17 cellular contexts compared by ENCODE assay signal in genomic region chr2:47288864-47289263, GRCh38.
DNase-seq lines count a peak whose midpoint lies in the region; ATAC-seq, FAIRE-seq and TF ChIP-seq lines count a peak whose summit lies in the region.
"Had no signal": no experiment of that assay in that cellular context is flagged by ENCODE, and none has a peak within 500 bp of the region (broad histone marks: within the 10 kb centered on the region; RNA-seq: fewer than 3 reads in every experiment).

No MANE protein-coding gene starts in this region.

- POLR2A ChIA-PET in MCF 10A (lab: Yijun Ruan, JAX): interaction anchor here (0.6 to 1.5 kb wide), 6 partner anchors 8 to 257 kb away, joined by 3 to 5 read pairs (median 4); no protein-coding TSS in a partner anchor
- POLR2A ChIA-PET in WTC11 (lab: Charles Lee): no interaction called here

- H3K4me3 ChIP-seq in breast epithelium: no peak overlapping the region
- no peak overlapping the region for H3K4me3 ChIP-seq in RWPE2 (ENCODE audit: severe bottlenecking)
- no peak overlapping the region for H3K4me3 ChIP-seq in fibroblast of pulmonary artery (replicated peaks; ENCODE audit: low read depth, low read length)
- no peak overlapping the region for H3K4me3 ChIP-seq in small intestine (ENCODE audit: low read depth in 1 of 2, low read length in 2 of 2)
- H3K4me3 ChIP-seq in adrenal gland: no peak overlapping the region
- H3K4me3 ChIP-seq: esophagus muscularis mucosa, tibial nerve had no signal

- TF ChIP-seq CTCF in MCF 10A (IDR thresholded peaks at IDR 0.05; ENCODE audit: unreplicated experiment) (no peak), breast epithelium (IDR thresholded peaks at IDR 0.05) (no peak), RWPE2 (IDR thresholded peaks at IDR 0.05; ENCODE audit: poor library complexity, severe bottlenecking) (no peak), fibroblast of pulmonary artery (IDR thresholded peaks at IDR 0.05; ENCODE audit: low read length, missing control alignments) (no peak), WTC11 (IDR thresholded peaks at IDR 0.05) (no peak), adrenal gland (IDR thresholded peaks at IDR 0.05) (no peak)

- CTCF ChIA-PET in MCF 10A (lab: Yijun Ruan, JAX): interaction anchor here (0.6 to 1.4 kb wide), 3 partner anchors 12 to 35 kb away, joined by 3 read pairs; no protein-coding TSS in a partner anchor
- CTCF ChIA-PET in WTC11 (lab: Charles Lee): interaction anchor here (0.7 to 1.5 kb wide), 3 partner anchors 12 to 34 kb away, joined by 3 read pairs; no protein-coding TSS in a partner anchor

- TF ChIP-seq POLR2A in breast epithelium (IDR thresholded peaks at IDR 0.05) (no peak), adrenal gland (IDR thresholded peaks at IDR 0.05) (no peak)

- DNase-seq in MCF 10A (ENCODE audit: unreplicated experiment): peak; percentile 85
- DNase-seq in breast epithelium (ENCODE audit: low spot score in 2 of 2): no peak
- no peak for DNase-seq in RWPE2 (ENCODE audit: low spot score)
- peak; percentile 73 for DNase-seq in fibroblast of pulmonary artery (ENCODE audit: low read depth)
- DNase-seq in small intestine: no peak
- DNase-seq in WTC11 (ENCODE audit: low spot score): no peak
- no peak for DNase-seq in adrenal gland
- DNase-seq in HPDE6-E6E7 (ENCODE audit: extremely low spot score): no peak
- DNase-seq: ACHN; activated CD4-positive, alpha-beta T cell treated with anti-CD3 and anti-CD28 coated beads for 48 hours; DMS79 treated with DMSO at 0.1 percent for 48 hours; stimulated activated CD4-positive, alpha-beta T cell treated with anti-CD3 and anti-CD28 coated beads, Interleukin-1b, Interleukin-23, amount 100 ng/mL, for 48 hours; T-helper 17 cell had no signal

- H3K9me3 ChIP-seq in breast epithelium (no peaks in the 10 kb centered on the region), RWPE2 (ENCODE audit: severe bottlenecking) (no peaks in the 10 kb centered on the region), small intestine (ENCODE audit: control insufficient read depth, low read depth) (no peaks in the 10 kb centered on the region), adrenal gland (replicated peaks in 1 of 3) (no peaks in the 10 kb centered on the region)
- H3K9me3 ChIP-seq: esophagus muscularis mucosa, tibial nerve had no signal

- H3K27me3 ChIP-seq in breast epithelium (no peaks in the 10 kb centered on the region), RWPE2 (ENCODE audit: insufficient read depth, poor library complexity, severe bottlenecking) (no peaks in the 10 kb centered on the region), small intestine (ENCODE audit: control insufficient read depth in 2 of 2, insufficient read depth in 2 of 2, low read length in 2 of 2) (no peaks in the 10 kb centered on the region), adrenal gland (no peaks in the 10 kb centered on the region)
- H3K27me3 ChIP-seq: esophagus muscularis mucosa, tibial nerve had no signal

- H3K36me3 ChIP-seq in breast epithelium (no peaks in the 10 kb centered on the region), RWPE2 (ENCODE audit: low read depth) (no peaks in the 10 kb centered on the region), small intestine (ENCODE audit: control insufficient read depth in 2 of 2, insufficient read depth in 2 of 2, low read length in 2 of 2) (no peaks in the 10 kb centered on the region), adrenal gland (replicated peaks in 1 of 2) (no peaks in the 10 kb centered on the region)
- H3K36me3 ChIP-seq: esophagus muscularis mucosa, tibial nerve had no signal

- no peaks in the 10 kb centered on the region for H3K9me3 Mint-ChIP-seq in MCF 10A (ENCODE audit: unreplicated experiment)
- no peaks in the 10 kb centered on the region for H3K9me3 Mint-ChIP-seq in WTC11
- H3K9me3 Mint-ChIP-seq: activated T-helper 17 cell treated with anti-CD3 and anti-CD28 coated beads, Interleukin-2, amount 50 U/mL, for 72 hours had no signal

- H3K4me1 Mint-ChIP-seq in MCF 10A (ENCODE audit: insufficient read depth, unreplicated experiment) (peaks cover 11% of the 10 kb centered on the region), WTC11 (peaks cover 10% of the 10 kb centered on the region)
- H3K4me1 Mint-ChIP-seq: activated T-helper 17 cell treated with anti-CD3 and anti-CD28 coated beads, Interleukin-2, amount 50 U/mL, for 72 hours; T-helper 17 cell had no signal

- H3K36me3 Mint-ChIP-seq in MCF 10A (ENCODE audit: insufficient read depth, unreplicated experiment): no peaks in the 10 kb centered on the region
- no peaks in the 10 kb centered on the region for H3K36me3 Mint-ChIP-seq in WTC11

- ATAC-seq in RWPE2 (ENCODE audit: low read depth): peak; percentile 94
- ATAC-seq in WTC11: no peak
- ATAC-seq: activated T-helper 17 cell treated with anti-CD3 and anti-CD28 coated beads, Interleukin-2, amount 50 U/mL, for 72 hours; T-helper 17 cell had no signal

- no peak overlapping the region for H3K4me3 Mint-ChIP-seq in MCF 10A (ENCODE audit: unreplicated experiment)
- H3K4me3 Mint-ChIP-seq in WTC11: no peak overlapping the region
- H3K4me3 Mint-ChIP-seq: activated T-helper 17 cell treated with anti-CD3 and anti-CD28 coated beads, Interleukin-2, amount 50 U/mL, for 72 hours; T-helper 17 cell had no signal

- no TSS peak for BruUV-seq in MCF 10A (replicated peaks; lab: Mats Ljungman, UMichigan)

- no peak overlapping the region for H3K27ac ChIP-seq in breast epithelium
- H3K27ac ChIP-seq in RWPE2 (ENCODE audit: poor library complexity, severe bottlenecking): peak overlapping the region; percentile 79
- H3K27ac ChIP-seq in small intestine (ENCODE audit: low read depth in 1 of 2, low read length in 1 of 2): no peak overlapping the region
- no peak overlapping the region for H3K27ac ChIP-seq in adrenal gland
- H3K27ac ChIP-seq: esophagus muscularis mucosa, tibial nerve had no signal

- H3K27ac Mint-ChIP-seq in MCF 10A (ENCODE audit: low read depth, unreplicated experiment) (no peak overlapping the region), WTC11 (no peak overlapping the region)
- H3K27ac Mint-ChIP-seq: activated T-helper 17 cell treated with anti-CD3 and anti-CD28 coated beads, Interleukin-2, amount 50 U/mL, for 72 hours; T-helper 17 cell had no signal

- no peak for FAIRE-seq in small intestine (lab: Jason Lieb, UNC)
- FAIRE-seq: GM19239 had no signal

- 88 to 91% (median 89%) methylated on average over 1 of the region's 1 CpG for WGBS in small intestine, 3 donors
- WGBS in adrenal gland, 4 donors: 71 to 92% (median 84%) methylated on average over 1 of the region's 1 CpG

- no peaks in the 10 kb centered on the region for H3K4me1 ChIP-seq in breast epithelium
- peaks cover 18% of the 10 kb centered on the region for H3K4me1 ChIP-seq in RWPE2 (ENCODE audit: insufficient read depth, poor library complexity, severe bottlenecking)
- H3K4me1 ChIP-seq in small intestine (ENCODE audit: control insufficient read depth in 2 of 2, insufficient read depth in 1 of 2, low read depth in 1 of 2, low read length in 1 of 2): peaks cover 0 to 2% of the 10 kb centered on the region in 2 donors
- H3K4me1 ChIP-seq in adrenal gland (replicated peaks in 1 of 2): no peaks in the 10 kb centered on the region

- intact Hi-C loops in MCF 10A (cut with micrococcal nuclease) (no loop called here), breast epithelium (cut with DNase I; ENCODE audit: low total_unique reads) (no loop called here), adrenal gland (cut with DNase I) (no loop called here)

- H3K27me3 Mint-ChIP-seq in MCF 10A (ENCODE audit: insufficient read depth, unreplicated experiment) (no peaks in the 10 kb centered on the region), WTC11 (ENCODE audit: low read depth) (no peaks in the 10 kb centered on the region)

TF ChIP-seq in WTC11, 78 proteins besides CTCF, POLR2A, EP300 and RAD21:
- TF ChIP-seq ZSCAN18 (CRISPR knock-in tag; IDR thresholded peaks at IDR 0.05): no peak
- TF ChIP-seq ZNF317 (CRISPR knock-in tag; IDR thresholded peaks at IDR 0.05; ENCODE audit: borderline replicate concordance, low read depth): no peak
- no peak for TF ChIP-seq TEAD1 (CRISPR knock-in tag; IDR thresholded peaks at IDR 0.05)
- no peak for TF ChIP-seq EMX1 (CRISPR knock-in tag; IDR thresholded peaks at IDR 0.05)
- no peak for TF ChIP-seq ETV6 (CRISPR knock-in tag; IDR thresholded peaks at IDR 0.05)
- no peak for TF ChIP-seq ESRRA (CRISPR knock-in tag; IDR thresholded peaks at IDR 0.05; ENCODE audit: borderline replicate concordance)
- no peak for TF ChIP-seq ZNF263 (CRISPR knock-in tag; IDR thresholded peaks at IDR 0.05; ENCODE audit: low read depth)

Comparison
In these comparisons a context has a peak if more than half of its experiments do, and no peak if none do; other contexts are left out.
1. DNase-seq: peak in MCF 10A (single experiment) and fibroblast of pulmonary artery (single experiment); none in breast epithelium (0 of 2), RWPE2 (single experiment), small intestine (single experiment), WTC11 (single experiment), adrenal gland (0 of 7) and HPDE6-E6E7 (single experiment).